ENCODE assay signal across 22 cellular contexts in the genomic region with DNA sequence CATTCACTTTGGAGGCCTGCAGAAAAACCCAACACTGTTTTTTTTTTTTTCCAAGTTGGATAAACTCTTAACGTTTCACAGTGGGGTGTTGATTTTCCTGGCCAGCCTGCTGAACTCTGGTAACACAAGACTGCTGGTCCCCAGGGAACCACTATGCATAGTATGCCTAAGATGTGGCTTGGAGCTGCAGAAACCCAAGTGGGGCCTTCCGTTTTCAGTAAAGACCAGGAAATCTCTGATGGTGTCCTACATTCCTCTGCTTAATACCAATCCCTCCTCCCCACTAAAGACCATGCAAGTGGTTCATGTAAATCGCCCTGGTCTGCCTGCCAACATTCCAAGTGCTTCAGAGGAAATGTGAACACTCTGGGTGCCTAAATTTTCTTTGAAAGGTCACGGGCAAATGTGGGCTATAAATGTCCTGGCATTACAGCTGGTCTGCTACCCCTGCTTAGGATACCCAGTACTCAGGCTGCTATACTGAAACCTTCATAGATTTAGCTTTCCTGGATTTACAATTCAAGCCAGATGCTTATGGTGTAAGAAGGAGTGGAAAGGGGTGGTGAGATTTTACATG.
DNase-seq lines count a peak whose midpoint lies in the region; ATAC-seq and TF ChIP-seq lines count a peak whose summit lies in the region.
"Had no signal": no experiment of that assay in that cellular context is flagged by ENCODE, and none has a peak within 500 bp of the region (broad histone marks: within the 10 kb centered on the region; RNA-seq: fewer than 3 reads in every experiment).

No MANE protein-coding gene starts in this region.

- TF ChIP-seq CTCF in A673 (conservative IDR thresholded peaks at IDR 0.05; ENCODE audit: low read depth, low read length), result no peak
- no peak for TF ChIP-seq CTCF in astrocyte of the cerebellum (IDR thresholded peaks at IDR 0.05; ENCODE audit: low read depth, low read length, missing control alignments)
- TF ChIP-seq CTCF in adrenal gland (IDR thresholded peaks at IDR 0.05), result no peak
- TF ChIP-seq CTCF in GM10266 (IDR thresholded peaks at IDR 0.05; ENCODE audit: control insufficient read depth, insufficient read depth, low read depth, missing control alignments), result no peak

- H3K27me3 Mint-ChIP-seq in activated naive CD8-positive, alpha-beta T cell treated with anti-CD3 and anti-CD28 coated beads for 36 hours, result no peaks in the 10 kb centered on the region
- H3K27me3 Mint-ChIP-seq: activated CD8-positive, alpha-beta T cell treated with anti-CD3 and anti-CD28 coated beads for 36 hours had no signal

- H3K36me3 ChIP-seq in A673 (ENCODE audit: insufficient read depth, low read length, poor library complexity, severe bottlenecking) (no peaks in the 10 kb centered on the region), HUES6 (ENCODE audit: control insufficient read depth, insufficient read depth, low read length) (no peaks in the 10 kb centered on the region), adrenal gland (replicated peaks in 1 of 2) (no peaks in the 10 kb centered on the region)
- H3K36me3 ChIP-seq: suprapubic skin had no signal

- peak overlapping the region; percentile 55 for H3K27ac ChIP-seq in A673 (ENCODE audit: low read depth, low read length, poor library complexity, severe bottlenecking)
- H3K27ac ChIP-seq in HUES6 (ENCODE audit: low read depth, low read length), result peak overlapping the region; percentile 1; the same call in 1 of the 2 replicates
- H3K27ac ChIP-seq in adrenal gland, result no peak overlapping the region
- H3K27ac ChIP-seq: suprapubic skin had no signal

- POLR2A ChIA-PET in A673 (lab: Charles Lee; ENCODE audit: low non-redundant PET), result interaction anchor here (0.6 kb wide), 1 partner anchor 19 kb away, joined by 3 read pairs; no protein-coding TSS in a partner anchor

- H3K27me3 ChIP-seq in A673 (replicated peaks; ENCODE audit: insufficient read depth, low read depth, low read length, poor library complexity) (no peaks in the 10 kb centered on the region), HUES6 (ENCODE audit: control insufficient read depth, insufficient read depth, low read length) (no peaks in the 10 kb centered on the region), adrenal gland (no peaks in the 10 kb centered on the region)
- H3K27me3 ChIP-seq: suprapubic skin had no signal

- H3K9me3 ChIP-seq in A673 (ENCODE audit: low read depth, low read length, poor library complexity, severe bottlenecking) (no peaks in the 10 kb centered on the region), HUES6 (ENCODE audit: control insufficient read depth, insufficient read depth, low read depth, low read length) (peaks cover 7% of the 10 kb centered on the region; the same call in 1 of the 2 replicates), adrenal gland (replicated peaks in 1 of 3) (no peaks in the 10 kb centered on the region)

- no peak overlapping the region for H3K4me3 ChIP-seq in A673 (ENCODE audit: low read depth, low read length, poor library complexity, severe bottlenecking)
- H3K4me3 ChIP-seq in HUES6 (ENCODE audit: low read depth, low read length), result no peak overlapping the region
- H3K4me3 ChIP-seq in astrocyte of the cerebellum (ENCODE audit: low read depth, low read length), result no peak overlapping the region
- no peak overlapping the region for H3K4me3 ChIP-seq in adrenal gland
- H3K4me3 ChIP-seq: GM12878, K562, suprapubic skin had no signal

- H3K4me1 ChIP-seq in A673 (ENCODE audit: insufficient read depth, low read length, poor library complexity, severe bottlenecking), result peaks cover 21% of the 10 kb centered on the region
- H3K4me1 ChIP-seq in HUES6 (ENCODE audit: control insufficient read depth, insufficient read depth, low read length), result peaks cover 20% of the 10 kb centered on the region
- no peaks in the 10 kb centered on the region for H3K4me1 ChIP-seq in adrenal gland (replicated peaks in 1 of 2)
- H3K4me1 ChIP-seq: suprapubic skin had no signal

- no peak for TF ChIP-seq POLR2A in adrenal gland (IDR thresholded peaks at IDR 0.05)

- H3K9me3 Mint-ChIP-seq in activated naive CD8-positive, alpha-beta T cell treated with anti-CD3 and anti-CD28 coated beads for 36 hours, result peaks cover 12% of the 10 kb centered on the region
- H3K9me3 Mint-ChIP-seq: activated CD8-positive, alpha-beta T cell treated with anti-CD3 and anti-CD28 coated beads for 36 hours had no signal

- H3K9ac ChIP-seq in HUES6 (ENCODE audit: low read length), result no peak overlapping the region

- H3K36me3 Mint-ChIP-seq in activated naive CD8-positive, alpha-beta T cell treated with anti-CD3 and anti-CD28 coated beads for 36 hours, result no peaks in the 10 kb centered on the region

- CTCF ChIA-PET in A673 (lab: Charles Lee), result interaction anchor here (0.7 kb wide), 2 partner anchors 381 to 1276 kb away, joined by 3 to 6 read pairs; no protein-coding TSS in a partner anchor

- DNase-seq in A673 (ENCODE audit: low spot score) (peak; percentile 99), astrocyte of the cerebellum (ENCODE audit: low read depth) (peak; percentile 49), iPS-NIHi7 (ENCODE audit: extremely low spot score) (peak; percentile 67), adrenal gland (no peak), GM10266 (ENCODE audit: extremely low spot score) (no peak)
- no peak for DNase-seq in activated naive CD8-positive, alpha-beta T cell treated with anti-CD3 and anti-CD28 coated beads for 36 hours
- DNase-seq: activated CD8-positive, alpha-beta T cell treated with anti-CD3 and anti-CD28 coated beads for 36 hours; activated naive CD4-positive, alpha-beta T cell treated with anti-CD3 and anti-CD28 coated beads for 36 hours; activated T-cell treated with anti-CD3 and anti-CD28 coated beads, Interleukin-2, amount 50 U/mL, for 1 hour; aorta; GF-D8; head of caudate nucleus; NCI-H2029 treated with DMSO at 0.1 percent for 48 hours; small intestine; T-helper 9 cell had no signal

- no peak overlapping the region for H3K4me3 Mint-ChIP-seq in activated naive CD8-positive, alpha-beta T cell treated with anti-CD3 and anti-CD28 coated beads for 36 hours
- H3K4me3 Mint-ChIP-seq: activated CD8-positive, alpha-beta T cell treated with anti-CD3 and anti-CD28 coated beads for 36 hours; activated naive CD4-positive, alpha-beta T cell treated with anti-CD3 and anti-CD28 coated beads for 36 hours; nephron had no signal

- no peak overlapping the region for H3K27ac Mint-ChIP-seq in activated naive CD8-positive, alpha-beta T cell treated with anti-CD3 and anti-CD28 coated beads for 36 hours
- H3K27ac Mint-ChIP-seq: activated CD8-positive, alpha-beta T cell treated with anti-CD3 and anti-CD28 coated beads for 36 hours; activated naive CD4-positive, alpha-beta T cell treated with anti-CD3 and anti-CD28 coated beads for 36 hours had no signal

- H3K4me1 Mint-ChIP-seq in activated naive CD8-positive, alpha-beta T cell treated with anti-CD3 and anti-CD28 coated beads for 36 hours, result no peaks in the 10 kb centered on the region

- no TSS peak for BruUV-seq in A673 (replicated peaks; lab: Mats Ljungman, UMichigan)

- in situ Hi-C loops in astrocyte of the cerebellum (cut with HindIII; ENCODE audit: low sequenced_read_pairs), result no loop called here

- no peak for ATAC-seq in GM19351 (IDR thresholded peaks at IDR 0.05; ENCODE audit: unreplicated experiment)
- ATAC-seq: activated CD8-positive, alpha-beta T cell treated with anti-CD3 and anti-CD28 coated beads for 36 hours; GM12878; K562; SK-N-SH treated with all-trans-retinoic acid at 6 μM for 48 hours had no signal

- 38 to 48% (median 42%) methylated on average over 4 of the region's 4 CpGs for WGBS in adrenal gland, 4 donors

- intact Hi-C loops in A673 (cut with micrococcal nuclease; ENCODE audit: unreplicated experiment) (loop anchor here (10.0 kb wide), 1 partner anchor 161 kb away; no protein-coding TSS in a partner anchor), adrenal gland (cut with DNase I) (no loop called here)

Comparison
In these comparisons a context has a peak if more than half of its experiments do, and no peak if none do; other contexts are left out.
1. DNase-seq: peak in A673 (single experiment), astrocyte of the cerebellum (single experiment) and iPS-NIHi7 (single experiment); none in adrenal gland (0 of 7), GM10266 (single experiment) and activated naive CD8-positive, alpha-beta T cell treated with anti-CD3 and anti-CD28 coated beads for 36 hours (single experiment).
2. H3K27ac ChIP-seq: peak in A673 (single experiment) and HUES6 (single experiment); none in adrenal gland (0 of 5).